20 cellular contexts compared by ENCODE assay signal in the genomic region with DNA sequence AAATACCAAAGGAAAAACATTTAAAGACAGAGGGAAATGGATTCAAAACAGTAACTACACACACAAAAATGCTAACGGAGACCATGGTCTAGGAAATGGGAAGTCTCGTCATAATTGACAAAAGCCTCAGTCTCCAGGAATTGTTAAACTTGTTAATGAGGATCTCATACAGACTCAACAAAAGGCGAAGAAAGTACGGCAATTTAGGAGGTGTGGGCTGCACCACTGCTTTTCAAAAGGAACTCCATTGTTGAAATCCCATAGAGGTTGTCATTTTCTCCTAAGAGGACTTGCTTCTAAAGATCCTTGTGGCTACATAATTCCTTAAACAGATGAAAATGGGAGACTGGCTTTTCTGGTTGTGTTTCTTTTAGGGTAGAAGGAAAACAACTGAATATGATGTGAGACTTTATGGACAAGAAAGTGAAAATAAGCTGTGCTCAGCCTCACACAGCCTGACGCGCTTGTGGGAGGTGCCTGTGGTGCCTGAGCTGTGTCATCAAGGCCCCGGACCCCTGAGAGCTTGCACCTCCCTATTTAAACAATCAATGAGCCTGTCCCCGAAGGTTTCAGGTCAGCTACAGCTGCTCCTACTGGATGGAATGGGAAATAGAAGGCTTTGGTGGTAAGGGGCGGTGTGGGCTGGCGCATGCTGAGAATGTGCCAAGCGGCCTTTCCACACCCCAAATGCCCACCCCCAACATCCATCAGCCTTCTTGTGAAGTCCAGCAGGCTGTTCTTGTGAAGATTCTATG. TPM values are rescaled to one million over a fixed set of nuclear protein-coding genes. Genes with fewer than 3 reads are reported as not detected.
DNase-seq lines count a peak whose midpoint lies in the region; ATAC-seq, FAIRE-seq and TF ChIP-seq lines count a peak whose summit lies in the region.
"Had no signal": no experiment of that assay in that cellular context is flagged by ENCODE, and none has a peak within 500 bp of the region (broad histone marks: within the 10 kb centered on the region; RNA-seq: fewer than 3 reads in every experiment).

No MANE protein-coding gene starts in this region.

- peaks cover 31% of the 10 kb centered on the region for H3K36me3 ChIP-seq in CD8-positive, alpha-beta T cell (ENCODE audit: insufficient read depth, low read length)
- H3K36me3 ChIP-seq in GM23338 (ENCODE audit: insufficient read depth) (peaks cover 23% of the 10 kb centered on the region), iPS DF 6.9 (ENCODE audit: control insufficient read depth, insufficient read depth, low read length) (peaks cover 10% of the 10 kb centered on the region)

- H3K36me3 Mint-ChIP-seq in CD8-positive, alpha-beta T cell = peaks cover 89% of the 10 kb centered on the region
- H3K36me3 Mint-ChIP-seq in GM23338 (ENCODE audit: low read depth) = peaks cover 49% of the 10 kb centered on the region
- peaks cover 10% of the 10 kb centered on the region for H3K36me3 Mint-ChIP-seq in T-helper 17 cell (ENCODE audit: low read depth)

- no peaks in the 10 kb centered on the region for H3K4me1 Mint-ChIP-seq in CD8-positive, alpha-beta T cell (ENCODE audit: low read depth)
- H3K4me1 Mint-ChIP-seq in GM23338 (peaks cover 35% of the 10 kb centered on the region), T-helper 17 cell (peaks cover 17% of the 10 kb centered on the region)

- no peaks in the 10 kb centered on the region for H3K27me3 Mint-ChIP-seq in CD8-positive, alpha-beta T cell (ENCODE audit: low read depth)
- H3K27me3 Mint-ChIP-seq in GM23338 (ENCODE audit: insufficient read depth, low read depth, poor library complexity) = no peaks in the 10 kb centered on the region
- H3K27me3 Mint-ChIP-seq in T-helper 17 cell = no peaks in the 10 kb centered on the region

- ATAC-seq in CD8-positive, alpha-beta T cell = no peak
- ATAC-seq in GM23338 (peak; percentile 95), T-helper 17 cell (no peak)
- ATAC-seq: foreskin keratinocyte, Panc1 had no signal

- no peaks in the 10 kb centered on the region for H3K9me2 ChIP-seq in GM23338 (ENCODE audit: insufficient read depth)

- no peaks in the 10 kb centered on the region for H4K20me1 ChIP-seq in GM23338 (replicated peaks; ENCODE audit: insufficient read depth)

- TF ChIP-seq CTCF in CD8-positive, alpha-beta T cell (IDR thresholded peaks at IDR 0.05) = no peak
- TF ChIP-seq CTCF in GM23338 (conservative IDR thresholded peaks at IDR 0.05; ENCODE audit: low read depth in 2 of 2) = peak; percentile 58 to 62

- no CpG with 5 or more reads among the region's 11 CpGs for WGBS in iPS DF 6.9 (ENCODE audit: insufficient coverage, insufficient read length)

- no peaks in the 10 kb centered on the region for H3F3A ChIP-seq in GM23338 (replicated peaks; ENCODE audit: low read depth)

- peak overlapping the region; percentile 21 for H3K27ac Mint-ChIP-seq in CD8-positive, alpha-beta T cell
- H3K27ac Mint-ChIP-seq in GM23338 = peak overlapping the region; percentile 90
- peak overlapping the region; percentile 47 for H3K27ac Mint-ChIP-seq in T-helper 17 cell

- CTCF ChIA-PET in CD8-positive, alpha-beta T cell (lab: Charles Lee) = interaction anchor here (0.9 kb wide), 1 partner anchor 9 kb away, joined by 3 read pairs; no protein-coding TSS in a partner anchor

- intact Hi-C loops in CD8-positive, alpha-beta T cell (cut with DNase I, micrococcal nuclease) = loop anchor here in 1 of 2 experiments (10.0 kb wide), 1 partner anchor 87 kb away; no protein-coding TSS in a partner anchor

- no peaks in the 10 kb centered on the region for H3K9me3 ChIP-seq in CD8-positive, alpha-beta T cell (ENCODE audit: low read length)
- H3K9me3 ChIP-seq in T-helper 17 cell (ENCODE audit: control insufficient read depth, low read length, poor library complexity, severe bottlenecking) = no peaks in the 10 kb centered on the region
- no peaks in the 10 kb centered on the region for H3K9me3 ChIP-seq in iPS DF 6.9 (ENCODE audit: control insufficient read depth, insufficient read depth, low read length)

- peaks cover 9% of the 10 kb centered on the region; the same call in 1 of the 2 replicates for H3K79me2 ChIP-seq in GM23338 (replicated peaks; ENCODE audit: insufficient read depth)

- no peak overlapping the region for H2AFZ ChIP-seq in GM23338

- no peak for DNase-seq in CD8-positive, alpha-beta T cell
- peak; percentile 83 for DNase-seq in GM23338 (ENCODE audit: low spot score)
- DNase-seq in T-helper 17 cell = no peak
- DNase-seq in iPS DF 6.9 (ENCODE audit: low read depth, low spot score) = peak; percentile 47
- DNase-seq in H54 (ENCODE audit: insufficient read length, low spot score) = no peak
- DNase-seq in SKM-1 treated with dmso at 0.1 percent for 144 hours (lab: John Stamatoyannopoulos, UW; ENCODE audit: unreplicated experiment) = no peak
- no peak for DNase-seq in NCI-H1105 treated with DMSO at 0.1 percent for 48 hours (lab: John Stamatoyannopoulos, UW)
- DNase-seq in SKM-1 (lab: John Stamatoyannopoulos, UW; ENCODE audit: unreplicated experiment) = no peak
- DNase-seq: C1 segment of cervical spinal cord; foreskin keratinocyte; NCI-H1417 treated with DMSO at 0.1 percent for 48 hours; NCI-H510A; stimulated activated CD4-positive, alpha-beta T cell treated with anti-CD3 and anti-CD28 coated beads, Interleukin-2, amount 100 ng/mL, for 48 hours; stimulated activated naive CD4-positive, alpha-beta T cell treated with Interleukin-2 at 50 U/mL for 16 hours had no signal

- POLR2A ChIA-PET in CD8-positive, alpha-beta T cell (lab: Charles Lee) = no interaction called here

- no peak overlapping the region for H3K4me3 Mint-ChIP-seq in CD8-positive, alpha-beta T cell
- H3K4me3 Mint-ChIP-seq in GM23338 (no peak overlapping the region), T-helper 17 cell (no peak overlapping the region)

- no peak for TF ChIP-seq POLR2A in H54 (IDR thresholded peaks at IDR 0.05; ENCODE audit: low read depth, low read length)

- no peaks in the 10 kb centered on the region for H3K9me3 Mint-ChIP-seq in CD8-positive, alpha-beta T cell
- H3K9me3 Mint-ChIP-seq in GM23338 = peaks cover 2% of the 10 kb centered on the region; the same call in 1 of the 3 replicates

- no peak overlapping the region for H3K4me2 ChIP-seq in GM23338

- H3K4me1 ChIP-seq in CD8-positive, alpha-beta T cell (ENCODE audit: insufficient read depth, low read length) = no peaks in the 10 kb centered on the region
- H3K4me1 ChIP-seq in GM23338 (ENCODE audit: insufficient read depth) (peaks cover 21% of the 10 kb centered on the region), iPS DF 6.9 (ENCODE audit: control insufficient read depth, insufficient read depth, low read length) (no peaks in the 10 kb centered on the region)

- no peaks in the 10 kb centered on the region for H3K27me3 ChIP-seq in CD8-positive, alpha-beta T cell (ENCODE audit: insufficient read depth, low read length)
- H3K27me3 ChIP-seq in GM23338 (ENCODE audit: insufficient read depth) (no peaks in the 10 kb centered on the region), iPS DF 6.9 (ENCODE audit: control insufficient read depth, insufficient read depth, low read length) (no peaks in the 10 kb centered on the region)
- H3K27me3 ChIP-seq: foreskin keratinocyte had no signal

- no peak overlapping the region for H3K4me3 ChIP-seq in CD8-positive, alpha-beta T cell (ENCODE audit: low read depth, low read length)
- H3K4me3 ChIP-seq in GM23338 (no peak overlapping the region), iPS DF 6.9 (ENCODE audit: low read length) (no peak overlapping the region)

- no peak for FAIRE-seq in H54 (lab: Jason Lieb, UNC)
- FAIRE-seq: islet of Langerhans had no signal

- no peak overlapping the region for H3K27ac ChIP-seq in CD8-positive, alpha-beta T cell (ENCODE audit: low read depth, low read length)
- H3K27ac ChIP-seq in GM23338 (ENCODE audit: low read depth) (peak overlapping the region; percentile 51; the same call in 1 of the 2 replicates), iPS DF 6.9 (ENCODE audit: low read length) (no peak overlapping the region)
- H3K27ac ChIP-seq: foreskin keratinocyte had no signal

TF ChIP-seq in GM23338, 12 proteins besides CTCF, POLR2A, EP300 and RAD21 (continues in another document):
- TF ChIP-seq JUNB (IDR thresholded peaks at IDR 0.05; ENCODE audit: unreplicated experiment) (no peak), EZH2 (IDR thresholded peaks at IDR 0.05; ENCODE audit: low read depth, unreplicated experiment) (no peak), CREB1 (CRISPR knock-in tag; IDR thresholded peaks at IDR 0.05; ENCODE audit: low read depth) (0 out of 2 replicates have a peak, but pooled peaks have one; percentile 9)

RNA-seq across cellular contexts. Expression of gene CLDN20, which starts 2.5 kb away (rescaled TPM):
- not detected for total RNA-seq in CD8-positive, alpha-beta T cell
- total RNA-seq in GM23338 (2014; rRNA removed; shearing (Covaris generic)) = not detected in 2 replicates
- 0.17 and 0.23 TPM in 2 replicates for polyA plus RNA-seq in GM23338 (2016; fragmentation: Nextera tagmentation; extraction: Ambion mirVana)
- total RNA-seq in T-helper 17 cell = not detected
- total RNA-seq: activated CD8-positive, alpha-beta memory T cell treated with anti-CD3 and anti-CD28 coated beads for 36 hours; foreskin keratinocyte; HT-29; mononuclear cell; T-helper 2 cell treated with Interferon-gamma antibody and Interleukin-4, amounts not matched to agents 100 ng/mL and 5 ng/mL, for 36 hours had no signal
- polyA plus RNA-seq: foreskin keratinocyte had no signal

RNA-seq across cellular contexts. Expression of gene TFB1M, which starts 53.0 kb away (rescaled TPM):
- 1 to 10 TPM; 6.3 to 7.9 TPM for total RNA-seq in CD8-positive, alpha-beta T cell
- total RNA-seq in GM23338 (2014; rRNA removed; shearing (Covaris generic)) = 37.5 and 51.1 TPM in 2 replicates
- 66.9 and 69.6 TPM in 2 replicates for polyA plus RNA-seq in GM23338 (2016; fragmentation: Nextera tagmentation; extraction: Ambion mirVana)
- 10 to 100 TPM; 13.7 to 16.6 TPM for total RNA-seq in T-helper 17 cell

Comparison
In these comparisons a context has a peak if more than half of its experiments do, and no peak if none do; other contexts are left out.
1. DNase-seq: peak in GM23338 (single experiment) and iPS DF 6.9 (single experiment); none in CD8-positive, alpha-beta T cell (0 of 7), T-helper 17 cell (0 of 3), H54 (single experiment), SKM-1 treated with dmso at 0.1 percent for 144 hours (single experiment), NCI-H1105 treated with DMSO at 0.1 percent for 48 hours (single experiment) and SKM-1 (single experiment).
2. H3K27ac Mint-ChIP-seq: peak in every context shown above with its lines; median percentile 90 in GM23338; 47 in T-helper 17 cell; 21 in CD8-positive, alpha-beta T cell.